Comparison of ENCODE assay signal across 9 cellular contexts in the genomic region with DNA sequence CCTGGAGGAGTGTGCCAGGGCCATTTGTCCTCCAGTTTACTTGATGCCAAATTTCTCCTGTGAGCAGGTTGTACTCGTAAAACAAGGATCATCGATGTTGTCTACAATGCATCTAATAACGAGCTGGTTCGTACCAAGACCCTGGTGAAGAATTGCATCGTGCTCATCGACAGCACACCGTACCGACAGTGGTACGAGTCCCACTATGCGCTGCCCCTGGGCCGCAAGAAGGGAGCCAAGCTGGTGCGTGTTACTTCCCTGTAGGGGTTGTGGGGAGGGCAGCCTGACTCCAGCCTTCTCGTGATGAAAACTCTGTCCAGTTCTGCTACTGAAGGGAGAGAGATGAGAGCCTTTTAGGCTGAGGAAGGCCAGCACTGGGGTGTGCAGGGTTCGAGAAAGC. TPM values are rescaled to one million over a fixed set of nuclear protein-coding genes. Genes with fewer than 3 reads are reported as not detected.
A peak's percentile ranks its signal among the peaks of the same experiment; 100 is the strongest.
DNase-seq lines count a peak whose midpoint lies in the region; ATAC-seq and TF ChIP-seq lines count a peak whose summit lies in the region.
"Had no signal": no experiment of that assay in that cellular context is flagged by ENCODE, and none has a peak within 500 bp of the region (broad histone marks: within the 10 kb centered on the region; RNA-seq: fewer than 3 reads in every experiment).

No MANE protein-coding gene starts in this region.

- peaks cover 26% of the 10 kb centered on the region for H3K36me3 ChIP-seq in CD8-positive, alpha-beta memory T cell (ENCODE audit: insufficient read depth, low read length)
- peaks cover 68% of the 10 kb centered on the region for H3K36me3 ChIP-seq in MG63
- H3K36me3 ChIP-seq in naive thymus-derived CD4-positive, alpha-beta T cell (ENCODE audit: control insufficient read depth in 2 of 3, insufficient read depth in 3 of 3, low read length in 3 of 3) = peaks cover 0 to 47% (median 7%) of the 10 kb centered on the region in 3 experiments

- no peak overlapping the region for H3K4me3 ChIP-seq in CD8-positive, alpha-beta memory T cell (ENCODE audit: low read length)
- peak overlapping the region; percentile 93 for H3K4me3 ChIP-seq in MG63
- no peak overlapping the region for H3K4me3 ChIP-seq in naive thymus-derived CD4-positive, alpha-beta T cell (ENCODE audit: low read length)

- intact Hi-C loops in MCF 10A (cut with micrococcal nuclease) = no loop called here
- intact Hi-C loops in naive thymus-derived CD4-positive, alpha-beta T cell (cut with micrococcal nuclease) = loop anchor here in 1 of 2 donors (10.0 kb wide), 1 partner anchor 907 kb away; a partner anchor contains a TSS

- no peaks in the 10 kb centered on the region for H3K27me3 ChIP-seq in CD8-positive, alpha-beta memory T cell (ENCODE audit: insufficient read depth, low read length, poor library complexity, severe bottlenecking)
- no peaks in the 10 kb centered on the region for H3K27me3 ChIP-seq in MG63
- no peaks in the 10 kb centered on the region for H3K27me3 ChIP-seq in naive thymus-derived CD4-positive, alpha-beta T cell (ENCODE audit: control insufficient read depth in 2 of 2, insufficient read depth in 2 of 2, low read length in 2 of 2)

- POLR2A ChIA-PET in CD8-positive, alpha-beta memory T cell (lab: Charles Lee) = interaction anchor here (0.6 to 3.2 kb wide), 3 partner anchors 9 to 913 kb away, joined by 3 to 49 read pairs (median 3); a partner anchor contains a TSS
- POLR2A ChIA-PET in MCF 10A (lab: Yijun Ruan, JAX) = interaction anchor here (0.7 to 4.8 kb wide), 12 partner anchors 9 to 1205 kb away, joined by 3 to 93 read pairs (median 8); a partner anchor contains a TSS
- POLR2A ChIA-PET in naive thymus-derived CD4-positive, alpha-beta T cell (lab: Charles Lee) = interaction anchor here (0.8 to 5.5 kb wide), 8 partner anchors 10 to 518 kb away, joined by 3 to 93 read pairs (median 14); a partner anchor contains a TSS

- TF ChIP-seq CTCF in MCF 10A (IDR thresholded peaks at IDR 0.05; ENCODE audit: unreplicated experiment) = no peak

- peak overlapping the region; percentile 90 to 99 (median 94) for H3K4me3 Mint-ChIP-seq in CD8-positive, alpha-beta memory T cell
- peak overlapping the region; percentile 91 for H3K4me3 Mint-ChIP-seq in MCF 10A (ENCODE audit: unreplicated experiment)
- peak overlapping the region; percentile 8 to 99 (median 88) for H3K4me3 Mint-ChIP-seq in naive thymus-derived CD4-positive, alpha-beta T cell

- peaks cover 40 to 43% (median 42%) of the 10 kb centered on the region in 3 donors for H3K4me1 Mint-ChIP-seq in CD8-positive, alpha-beta memory T cell
- H3K4me1 Mint-ChIP-seq in MCF 10A (ENCODE audit: insufficient read depth, unreplicated experiment) = peaks cover 25% of the 10 kb centered on the region
- H3K4me1 Mint-ChIP-seq in naive thymus-derived CD4-positive, alpha-beta T cell = peaks cover 20 to 53% (median 41%) of the 10 kb centered on the region in 7 donors

- no TSS peak for BruUV-seq in MCF 10A (replicated peaks; lab: Mats Ljungman, UMichigan)

- DNase-seq in CD8-positive, alpha-beta memory T cell = no peak
- no peak for DNase-seq in MG63
- DNase-seq in MCF 10A (ENCODE audit: unreplicated experiment) = no peak
- no peak for DNase-seq in naive thymus-derived CD4-positive, alpha-beta T cell
- no peak for DNase-seq in NCI-H82 treated with DMSO at 0.1 percent for 48 hours (lab: John Stamatoyannopoulos, UW; ENCODE audit: unreplicated experiment)
- DNase-seq in HuH-7.5 (ENCODE audit: low spot score) = no peak
- no peak for DNase-seq in T-helper 9 cell
- DNase-seq in iPS-NIHi7 (ENCODE audit: extremely low spot score) = no peak
- DNase-seq: NCI-H2107 had no signal

- ATAC-seq in naive thymus-derived CD4-positive, alpha-beta T cell = no peak

- H3K27ac Mint-ChIP-seq in CD8-positive, alpha-beta memory T cell = peak overlapping the region; percentile 64 to 96 (median 93)
- peak overlapping the region; percentile 99 for H3K27ac Mint-ChIP-seq in MCF 10A (ENCODE audit: low read depth, unreplicated experiment)
- peak overlapping the region; percentile 30 to 95 (median 77) for H3K27ac Mint-ChIP-seq in naive thymus-derived CD4-positive, alpha-beta T cell

- H3K4me1 ChIP-seq in CD8-positive, alpha-beta memory T cell (ENCODE audit: insufficient read depth, low read length) = peaks cover 27% of the 10 kb centered on the region
- H3K4me1 ChIP-seq in naive thymus-derived CD4-positive, alpha-beta T cell (ENCODE audit: control insufficient read depth in 2 of 2, insufficient read depth in 2 of 2, low read length in 2 of 2) = peaks cover 6 to 19% of the 10 kb centered on the region in 2 donors

- H3K36me3 Mint-ChIP-seq in CD8-positive, alpha-beta memory T cell = peaks cover 13 to 61% (median 21%) of the 10 kb centered on the region in 3 donors
- H3K36me3 Mint-ChIP-seq in MCF 10A (ENCODE audit: insufficient read depth, unreplicated experiment) = peaks cover 78% of the 10 kb centered on the region
- peaks cover 8 to 53% (median 24%) of the 10 kb centered on the region in 5 donors for H3K36me3 Mint-ChIP-seq in naive thymus-derived CD4-positive, alpha-beta T cell

- H3K27me3 Mint-ChIP-seq in CD8-positive, alpha-beta memory T cell = no peaks in the 10 kb centered on the region
- no peaks in the 10 kb centered on the region for H3K27me3 Mint-ChIP-seq in MCF 10A (ENCODE audit: insufficient read depth, unreplicated experiment)
- H3K27me3 Mint-ChIP-seq in naive thymus-derived CD4-positive, alpha-beta T cell = no peaks in the 10 kb centered on the region

- H3K9me3 ChIP-seq in CD8-positive, alpha-beta memory T cell (ENCODE audit: low read length) = no peaks in the 10 kb centered on the region
- no peaks in the 10 kb centered on the region for H3K9me3 ChIP-seq in MG63
- no peaks in the 10 kb centered on the region for H3K9me3 ChIP-seq in naive thymus-derived CD4-positive, alpha-beta T cell (ENCODE audit: control insufficient read depth in 2 of 3, low read length in 3 of 3)

- CTCF ChIA-PET in CD8-positive, alpha-beta memory T cell (lab: Charles Lee) = interaction anchor here (1.2 to 3.6 kb wide), 6 partner anchors 7 to 237 kb away, joined by 3 to 26 read pairs (median 4); a partner anchor contains a TSS
- CTCF ChIA-PET in MCF 10A (lab: Yijun Ruan, JAX) = interaction anchor here (0.9 to 1.5 kb wide), 5 partner anchors 8 to 48 kb away, joined by 3 to 7 read pairs (median 3); no protein-coding TSS in a partner anchor
- CTCF ChIA-PET in naive thymus-derived CD4-positive, alpha-beta T cell (lab: Charles Lee) = interaction anchor here (1.1 kb wide), 1 partner anchor 715 kb away, joined by 4 read pairs; no protein-coding TSS in a partner anchor

- no peaks in the 10 kb centered on the region for H3K9me3 Mint-ChIP-seq in CD8-positive, alpha-beta memory T cell
- no peaks in the 10 kb centered on the region for H3K9me3 Mint-ChIP-seq in MCF 10A (ENCODE audit: unreplicated experiment)
- no peaks in the 10 kb centered on the region for H3K9me3 Mint-ChIP-seq in naive thymus-derived CD4-positive, alpha-beta T cell

- H3K27ac ChIP-seq in CD8-positive, alpha-beta memory T cell (ENCODE audit: low read depth, low read length) = peak overlapping the region; percentile 92
- peak overlapping the region; percentile 89 for H3K27ac ChIP-seq in naive thymus-derived CD4-positive, alpha-beta T cell (ENCODE audit: low read depth, low read length)

RNA-seq across cellular contexts. Expression of a gene that starts 2.2 kb away (rescaled TPM):
- 1,000 to 10,000 TPM; 2,426 to 2,465 TPM for total RNA-seq in CD8-positive, alpha-beta memory T cell
- polyA plus RNA-seq in CD8-positive, alpha-beta memory T cell = 972 TPM
- total RNA-seq in MG63 (2014; rRNA removed; shearing (Covaris generic); ENCODE audit: low replicate concordance) = 2,690 and 3,127 TPM in 2 replicates
- 2,454 and 2,713 TPM in 2 replicates for total RNA-seq in MCF 10A (2022)
- total RNA-seq in naive thymus-derived CD4-positive, alpha-beta T cell = 1,000 to 10,000 TPM; 2,000 to 3,409 (median 3,025) TPM
- 1,000 to 10,000 TPM in 1 of 2 donors, 100 to 1,000 TPM in 1; 954 to 1,486 TPM for polyA plus RNA-seq in naive thymus-derived CD4-positive, alpha-beta T cell

RNA-seq across cellular contexts. Expression of a gene that starts 10.4 kb away (rescaled TPM):
- total RNA-seq in CD8-positive, alpha-beta memory T cell = 1 to 10 TPM; 1.2 to 1.4 TPM
- 0.54 TPM for polyA plus RNA-seq in CD8-positive, alpha-beta memory T cell
- not detected in 2 replicates for total RNA-seq in MG63 (2014; rRNA removed; shearing (Covaris generic); ENCODE audit: low replicate concordance)
- total RNA-seq in MCF 10A (2022) = 0.35 and 0.49 TPM in 2 replicates
- 1 to 10 TPM in 2 of 5 experiments, under 1 TPM in 3; 0.77 to 1.4 (median 0.96) TPM for total RNA-seq in naive thymus-derived CD4-positive, alpha-beta T cell
- polyA plus RNA-seq in naive thymus-derived CD4-positive, alpha-beta T cell = under 1 TPM in 1 of 2 donors, not detected in 1; 0.72 TPM

RNA-seq across cellular contexts. Expression of a gene that starts 22.6 kb away (rescaled TPM):
- total RNA-seq in CD8-positive, alpha-beta memory T cell = 100 to 1,000 TPM; 104 to 114 TPM
- polyA plus RNA-seq in CD8-positive, alpha-beta memory T cell = 22.5 TPM
- 5.3 and 5.9 TPM in 2 replicates for total RNA-seq in MG63 (2014; rRNA removed; shearing (Covaris generic); ENCODE audit: low replicate concordance)
- 47.2 and 68.0 TPM in 2 replicates for total RNA-seq in MCF 10A (2022)
- total RNA-seq in naive thymus-derived CD4-positive, alpha-beta T cell = 100 to 1,000 TPM in 4 of 5 experiments, 10 to 100 TPM in 1; 92.8 to 456 (median 142) TPM
- 10 to 100 TPM; 30.5 to 59.1 TPM for polyA plus RNA-seq in naive thymus-derived CD4-positive, alpha-beta T cell

RNA-seq across cellular contexts. Expression of a gene that starts 29.6 kb away (rescaled TPM):
- under 1 TPM; 0.28 to 0.31 TPM for total RNA-seq in CD8-positive, alpha-beta memory T cell
- not detected for polyA plus RNA-seq in CD8-positive, alpha-beta memory T cell
- not detected in 2 replicates for total RNA-seq in MG63 (2014; rRNA removed; shearing (Covaris generic); ENCODE audit: low replicate concordance)
- not detected in 2 replicates for total RNA-seq in MCF 10A (2022)
- total RNA-seq in naive thymus-derived CD4-positive, alpha-beta T cell = 1 to 10 TPM in 2 of 5 experiments, under 1 TPM in 3; 0.31 to 9.7 (median 0.87) TPM
- polyA plus RNA-seq in naive thymus-derived CD4-positive, alpha-beta T cell = under 1 TPM in 1 of 2 donors, not detected in 1; 0.47 TPM

RNA-seq across cellular contexts. Expression of a gene that starts 30.8 kb away (rescaled TPM):
- total RNA-seq in CD8-positive, alpha-beta memory T cell = 1 to 10 TPM; 7.3 to 7.8 TPM
- polyA plus RNA-seq in CD8-positive, alpha-beta memory T cell = 0.24 TPM
- 1.0 and 1.2 TPM in 2 replicates for total RNA-seq in MG63 (2014; rRNA removed; shearing (Covaris generic); ENCODE audit: low replicate concordance)
- total RNA-seq in MCF 10A (2022) = 11.7 and 15.5 TPM in 2 replicates
- 10 to 100 TPM; 11.2 to 47.2 (median 13.5) TPM for total RNA-seq in naive thymus-derived CD4-positive, alpha-beta T cell
- polyA plus RNA-seq in naive thymus-derived CD4-positive, alpha-beta T cell = under 1 TPM; 0.07 to 0.28 TPM
